In genomic region chr22:29821790-29822130, GRCh38 we compare ENCODE assay signal across 12 cellular contexts. TPM values are rescaled to one million over a fixed set of nuclear protein-coding genes. Genes with fewer than 3 reads are reported as not detected.
A peak's percentile ranks its signal among the peaks of the same experiment; 100 is the strongest.
DNase-seq lines count a peak whose midpoint lies in the region; ATAC-seq, FAIRE-seq and TF ChIP-seq lines count a peak whose summit lies in the region.
"Had no signal": no experiment of that assay in that cellular context is flagged by ENCODE, and none has a peak within 500 bp of the region (broad histone marks: within the 10 kb centered on the region; RNA-seq: fewer than 3 reads in every experiment).

No MANE protein-coding gene starts in this region.

- H3K9ac ChIP-seq in HCT116 (ENCODE audit: low read length) (no peak overlapping the region), GM12878 (ENCODE audit: control insufficient read depth, insufficient read depth, low read length) (no peak overlapping the region)
- H3K9ac ChIP-seq: BLaER1, KMS-11 had no signal

- H2AFZ ChIP-seq in ACC112 (ENCODE audit: low read length, unreplicated experiment) (no peak overlapping the region), HCT116 (ENCODE audit: low read depth, low read length, poor library complexity, severe bottlenecking) (no peak overlapping the region), GM12878 (ENCODE audit: control insufficient read depth, low read depth, low read length) (no peak overlapping the region), osteoblast (ENCODE audit: low read length) (no peak overlapping the region)

- no peak for TF ChIP-seq POLR2A in HCT116 (IDR thresholded peaks at IDR 0.05; ENCODE audit: borderline replicate concordance, extremely low read depth, insufficient read depth, insufficient read length)
- no peak for TF ChIP-seq POLR2A in GM12878 (IDR thresholded peaks at IDR 0.05; ENCODE audit: low read depth, low read length)
- TF ChIP-seq POLR2A in sigmoid colon (IDR thresholded peaks at IDR 0.05), result no peak

- BruUV-seq in HCT116 (replicated peaks; lab: Mats Ljungman, UMichigan) (no TSS peak), GM12878 (replicated peaks; lab: Mats Ljungman, UMichigan) (no TSS peak)

- TF ChIP-seq EP300 in GM12878 (IDR thresholded peaks at IDR 0.05; ENCODE audit: borderline replicate concordance in 1 of 2, control insufficient read depth in 1 of 2, low read depth in 2 of 2, low read length in 2 of 2) (no peak), sigmoid colon (IDR thresholded peaks at IDR 0.05) (no peak)

- H3K4me2 ChIP-seq in HCT116 (ENCODE audit: low read length), result 0 out of 2 replicates have a peak overlapping the region, but pooled peaks have one; percentile 25
- 0 out of 2 replicates have a peak overlapping the region, but pooled peaks have one; percentile 15 for H3K4me2 ChIP-seq in GM12878 (ENCODE audit: control insufficient read depth, insufficient read depth)
- no peak overlapping the region for H3K4me2 ChIP-seq in osteoblast (ENCODE audit: insufficient read depth, low read length)
- H3K4me2 ChIP-seq: BLaER1, KMS-11 had no signal

- H3K4me3 ChIP-seq in ACC112 (ENCODE audit: low read depth, low read length), result no peak overlapping the region
- H3K4me3 ChIP-seq in HCT116 (replicated peaks in 1 of 2; ENCODE audit: low read depth in 1 of 2, low read length in 2 of 2), result no peak overlapping the region
- H3K4me3 ChIP-seq in GM12878, result no peak overlapping the region
- H3K4me3 ChIP-seq in osteoblast (ENCODE audit: insufficient read depth, low read length), result no peak overlapping the region
- no peak overlapping the region for H3K4me3 ChIP-seq in sigmoid colon
- H3K4me3 ChIP-seq in foreskin fibroblast (ENCODE audit: low read depth in 1 of 2, low read length in 2 of 2), result no peak overlapping the region
- H3K4me3 ChIP-seq: BLaER1 had no signal

- WGBS in GM12878 (ENCODE audit: insufficient coverage, insufficient replicate concordance, low lambda C conversion rate, missing lambda C conversion rate), result 91% methylated on average over 2 of the region's 2 CpGs
- 94 to 96% methylated on average over 2 of the region's 2 CpGs for WGBS in sigmoid colon, 2 donors

- in situ Hi-C loops in GM12878 (cut with MboI), result no loop called here

- ATAC-seq in HCT116, result no peak
- no peak for ATAC-seq in GM12878
- ATAC-seq in HG02623 (IDR thresholded peaks at IDR 0.05; ENCODE audit: unreplicated experiment), result no peak

- H3K79me2 ChIP-seq in ACC112 (ENCODE audit: control insufficient read depth, insufficient read depth, low read length, unreplicated experiment), result no peaks in the 10 kb centered on the region
- no peaks in the 10 kb centered on the region for H3K79me2 ChIP-seq in HCT116 (ENCODE audit: insufficient read depth, low read length)
- no peaks in the 10 kb centered on the region for H3K79me2 ChIP-seq in GM12878 (ENCODE audit: control insufficient read depth, insufficient read depth, low read length)
- no peaks in the 10 kb centered on the region for H3K79me2 ChIP-seq in osteoblast (ENCODE audit: insufficient read depth, low read length)

- H3K27me3 ChIP-seq in ACC112 (ENCODE audit: insufficient read depth, low read length), result no peaks in the 10 kb centered on the region
- H3K27me3 ChIP-seq in HCT116 (ENCODE audit: insufficient read depth, low read length), result no peaks in the 10 kb centered on the region
- H3K27me3 ChIP-seq in GM12878 (replicated peaks in 1 of 2; ENCODE audit: control insufficient read depth in 2 of 2, insufficient read depth in 2 of 2, low read length in 1 of 2), result no peaks in the 10 kb centered on the region
- H3K27me3 ChIP-seq in osteoblast (ENCODE audit: insufficient read depth, low read length), result no peaks in the 10 kb centered on the region
- no peaks in the 10 kb centered on the region for H3K27me3 ChIP-seq in sigmoid colon
- H3K27me3 ChIP-seq: BLaER1 had no signal

- intact Hi-C loops in HCT116 (cut with micrococcal nuclease) (no loop called here), GM12878 (cut with micrococcal nuclease; ENCODE audit: unreplicated experiment) (loop anchor here (5.0 kb wide), 1 partner anchor 186 kb away; no protein-coding TSS in a partner anchor), sigmoid colon (cut with DNase I) (no loop called here)

- no peak for TF ChIP-seq RAD21 in HCT116 (IDR thresholded peaks at IDR 0.05; ENCODE audit: low read depth)
- no peak for TF ChIP-seq RAD21 in GM12878 (IDR thresholded peaks at IDR 0.05; ENCODE audit: insufficient read depth, low read depth, low read length)

- DNase-seq in HCT116 (ENCODE audit: low read depth, low spot score) (no peak), GM12878 (ENCODE audit: low read depth, low spot score) (no peak), osteoblast (ENCODE audit: insufficient read length, low spot score, missing footprints) (no peak), sigmoid colon (no peak), RPMI8226 (no peak), foreskin fibroblast (no peak)
- DNase-seq: cortex of kidney, T-helper 9 cell had no signal

- no peaks in the 10 kb centered on the region for H3K9me3 ChIP-seq in HCT116 (ENCODE audit: control insufficient read depth in 1 of 2, insufficient read depth in 1 of 2, low read depth in 1 of 2, low read length in 2 of 2)
- no peaks in the 10 kb centered on the region for H3K9me3 ChIP-seq in GM12878 (replicated peaks; ENCODE audit: control insufficient read depth, insufficient read depth, low read length)
- no peaks in the 10 kb centered on the region for H3K9me3 ChIP-seq in osteoblast (ENCODE audit: low read depth, low read length)
- no peaks in the 10 kb centered on the region for H3K9me3 ChIP-seq in sigmoid colon
- H3K9me3 ChIP-seq: BLaER1 had no signal

- peak overlapping the region; percentile 64 for H3K27ac ChIP-seq in ACC112 (ENCODE audit: low read depth, low read length)
- H3K27ac ChIP-seq in HCT116 (ENCODE audit: low read depth, low read length), result no peak overlapping the region
- H3K27ac ChIP-seq in GM12878 (ENCODE audit: control insufficient read depth, insufficient read depth), result no peak overlapping the region; the same call in 1 of the 2 replicates
- peak overlapping the region; percentile 34 for H3K27ac ChIP-seq in osteoblast (ENCODE audit: low read depth, low read length)
- no peak overlapping the region for H3K27ac ChIP-seq in sigmoid colon
- H3K27ac ChIP-seq: BLaER1, KMS-11 had no signal

- no peak for TF ChIP-seq CTCF in HCT116 (IDR thresholded peaks at IDR 0.05 in 2 of 3, conservative IDR thresholded peaks at IDR 0.05 in 1 of 3; ENCODE audit: borderline replicate concordance in 1 of 3, insufficient read depth in 1 of 3, low read depth in 2 of 3, low read length in 2 of 3)
- no peak for TF ChIP-seq CTCF in GM12878 (IDR thresholded peaks at IDR 0.05 in 2 of 3, conservative IDR thresholded peaks at IDR 0.05 in 1 of 3; ENCODE audit: control insufficient read depth in 2 of 3, extremely low read depth in 1 of 3, insufficient read depth in 1 of 3, low read depth in 3 of 3, low read length in 3 of 3)
- TF ChIP-seq CTCF in osteoblast (IDR thresholded peaks at IDR 0.05; ENCODE audit: extremely low read depth, low read depth, low read length), result no peak
- TF ChIP-seq CTCF in sigmoid colon (IDR thresholded peaks at IDR 0.05), result no peak
- TF ChIP-seq CTCF in foreskin fibroblast (IDR thresholded peaks at IDR 0.05; ENCODE audit: low read depth, low read length), result no peak

- CTCF ChIA-PET in HCT116 (lab: Charles Lee) (interaction anchor here (1.1 kb wide), 1 partner anchor 184 kb away, joined by 5 read pairs; no protein-coding TSS in a partner anchor), GM12878 (lab: Yijun Ruan, JAX) (interaction anchor here (0.9 kb wide), 1 partner anchor 94 kb away, joined by 3 read pairs; no protein-coding TSS in a partner anchor)

- SMC1A ChIA-PET in GM12878 (lab: Charles Lee; ENCODE audit: uncharacterized antibody, unreplicated experiment), result interaction anchor here (0.6 to 1.7 kb wide), 6 partner anchors 9 to 534 kb away, joined by 3 to 11 read pairs (median 4); partner anchors contain the start of gene ASCC2

- POLR2A ChIA-PET in HCT116 (lab: Charles Lee) (interaction anchor here (0.8 kb wide), 1 partner anchor 9 kb away, joined by 4 read pairs; no protein-coding TSS in a partner anchor), GM12878 (lab: Charles Lee) (interaction anchor here (0.8 to 1.5 kb wide), 5 partner anchors 10 to 158 kb away, joined by 3 to 7 read pairs (median 5); partner anchors contain the start of gene ASCC2)

- H4K20me1 ChIP-seq in HCT116 (ENCODE audit: insufficient read depth) (peaks cover 3% of the 10 kb centered on the region; the same call in 1 of the 2 replicates), GM12878 (ENCODE audit: control insufficient read depth, insufficient read depth) (no peaks in the 10 kb centered on the region), osteoblast (ENCODE audit: insufficient read depth, low read length) (peaks cover 13% of the 10 kb centered on the region)
- H4K20me1 ChIP-seq: BLaER1 had no signal

- peaks cover 16% of the 10 kb centered on the region for H3K4me1 ChIP-seq in ACC112 (ENCODE audit: control insufficient read depth, insufficient read depth, low read length, unreplicated experiment)
- peaks cover 0 to 17% of the 10 kb centered on the region in 2 experiments; a peak in 2 of 4 replicates for H3K4me1 ChIP-seq in HCT116 (ENCODE audit: control insufficient read depth in 1 of 2, insufficient read depth in 2 of 2, low read length in 2 of 2)
- peaks cover 7% of the 10 kb centered on the region; the same call in 1 of the 2 replicates for H3K4me1 ChIP-seq in GM12878 (ENCODE audit: control insufficient read depth, insufficient read depth, low read length)
- H3K4me1 ChIP-seq in osteoblast (ENCODE audit: insufficient read depth, low read length), result peaks cover 14% of the 10 kb centered on the region
- peaks cover 0 to 4% (median 0%) of the 10 kb centered on the region in 4 donors for H3K4me1 ChIP-seq in sigmoid colon
- H3K4me1 ChIP-seq: BLaER1 had no signal

- H3K36me3 ChIP-seq in ACC112 (ENCODE audit: insufficient read depth, low read length) (peaks cover 5% of the 10 kb centered on the region; the same call in 1 of the 2 replicates), HCT116 (ENCODE audit: control insufficient read depth in 1 of 2, insufficient read depth in 2 of 2, low read length in 2 of 2) (peaks cover 15 to 18% of the 10 kb centered on the region in 2 experiments; a peak in 3 of 4 replicates), GM12878 (ENCODE audit: control insufficient read depth in 2 of 2, insufficient read depth in 2 of 2, low read length in 1 of 2) (peaks cover 10 to 38% of the 10 kb centered on the region in 2 experiments), osteoblast (ENCODE audit: insufficient read depth, low read length) (peaks cover 58% of the 10 kb centered on the region), sigmoid colon (peaks cover 4 to 87% (median 34%) of the 10 kb centered on the region in 4 donors)

- RAD21 ChIA-PET in HCT116 (lab: Charles Lee; ENCODE audit: low non-redundant PET in 1 of 2, low total read pairs in 2 of 2, uncharacterized antibody in 2 of 2, unreplicated experiment in 2 of 2), result no interaction called here
- RAD21 ChIA-PET in GM12878 (lab: Charles Lee; ENCODE audit: unreplicated experiment), result interaction anchor here (1.2 to 1.7 kb wide), 3 partner anchors 16 to 183 kb away, joined by 4 to 9 read pairs (median 4); partner anchors contain the start of gene ASCC2

- no peak for FAIRE-seq in GM12878 (lab: Jason Lieb, UNC)

- H3K9me2 ChIP-seq in HCT116 (ENCODE audit: insufficient read depth), result no peaks in the 10 kb centered on the region

RNA-seq across cellular contexts. Expression of gene ASCC2, which starts 16.3 kb away (rescaled TPM):
- total RNA-seq in HCT116 (2021; ENCODE audit: unreplicated experiment) (68.6 TPM), GM12878 (2014; rRNA removed) (37.4 and 47.0 TPM in 2 replicates), GM12878 (2014; rRNA removed; fragmentation: Illumina TruSeq; extraction: Trizol) (38.3 and 39.1 TPM in 2 replicates), GM12878 (2021) (62.1 and 67.9 TPM in 2 replicates), osteoblast (21.0 and 28.3 TPM in 2 replicates), sigmoid colon (10 to 100 TPM; 15.0 to 37.7 (median 20.5) TPM)
- polyA plus RNA-seq in HCT116 (2012), result 61.7 and 63.2 TPM in 2 replicates
- 109 and 129 TPM in 2 replicates for total RNA-seq in GM12878 (2013; cell fraction: nucleolus; rRNA removed)
- 30.0 TPM for polyA plus RNA-seq in GM12878 (2011; ENCODE audit: low read depth)
- polyA plus RNA-seq in GM12878 (2011; rRNA removed) (27.1 and 53.0 TPM in 2 replicates), GM12878 (2014; fragmentation: Illumina TruSeq; extraction: Trizol) (51.0 and 60.1 TPM in 2 replicates), GM12878 (2014; fragmentation: Nextera tagmentation; extraction: Ambion mirVana) (1 to 10 TPM; 5.3 to 6.4 TPM), GM12878 (2014; rRNA removed) (60.7 and 61.9 TPM in 2 replicates), GM12878 (2016; fragmentation: Nextera tagmentation; extraction: Ambion mirVana) (10 to 100 TPM; 89.0 to 91.4 TPM), sigmoid colon (10 to 100 TPM; 47.4 to 51.0 (median 48.0) TPM)
- polyA plus RNA-seq in GM12878 (2011; cell fraction: cytosol; rRNA removed), result 60.6 and 63.1 TPM in 2 replicates
- polyA plus RNA-seq in GM12878 (2011; cell fraction: nucleus; rRNA removed), result 87.3 and 103 TPM in 2 replicates
- polyA plus RNA-seq in GM12878 (2012), result 42.4 and 48.3 TPM in 2 replicates
- polyA minus RNA-seq in GM12878 (2011; rRNA and poly(A)+ RNA removed), result 63.0 and 100 TPM in 2 replicates
- polyA minus RNA-seq in GM12878 (2011; cell fraction: cytosol; rRNA and poly(A)+ RNA removed), result 22.6 and 28.3 TPM in 2 replicates
- polyA minus RNA-seq in GM12878 (2011; cell fraction: nucleus; rRNA and poly(A)+ RNA removed), result 49.1 and 96.4 TPM in 2 replicates

RNA-seq across cellular contexts. Expression of gene UQCR10, which starts 54.6 kb away (rescaled TPM):
- total RNA-seq in HCT116 (2021; ENCODE audit: unreplicated experiment), result 119 TPM
- polyA plus RNA-seq in HCT116 (2012), result 184 and 198 TPM in 2 replicates
- total RNA-seq in GM12878 (2013; cell fraction: nucleolus; rRNA removed), result 12.0 and 13.8 TPM in 2 replicates
- 197 and 199 TPM in 2 replicates for total RNA-seq in GM12878 (2014; rRNA removed)
- 219 and 220 TPM in 2 replicates for total RNA-seq in GM12878 (2014; rRNA removed; fragmentation: Illumina TruSeq; extraction: Trizol)
- 134 and 144 TPM in 2 replicates for total RNA-seq in GM12878 (2021)
- polyA plus RNA-seq in GM12878 (2011; ENCODE audit: low read depth), result 209 TPM
- 109 and 208 TPM in 2 replicates for polyA plus RNA-seq in GM12878 (2011; rRNA removed)
- polyA plus RNA-seq in GM12878 (2011; cell fraction: cytosol; rRNA removed), result 231 and 307 TPM in 2 replicates
- 103 and 164 TPM in 2 replicates for polyA plus RNA-seq in GM12878 (2011; cell fraction: nucleus; rRNA removed)
- polyA plus RNA-seq in GM12878 (2012), result 140 and 165 TPM in 2 replicates
- polyA plus RNA-seq in GM12878 (2014; fragmentation: Illumina TruSeq; extraction: Trizol), result 46.6 and 160 TPM in 2 replicates
- 1,000 to 10,000 TPM in 1 of 2 experiments, 100 to 1,000 TPM in 1; 947 to 1,021 TPM for polyA plus RNA-seq in GM12878 (2014; fragmentation: Nextera tagmentation; extraction: Ambion mirVana)
- polyA plus RNA-seq in GM12878 (2014; rRNA removed), result 177 and 220 TPM in 2 replicates
- polyA plus RNA-seq in GM12878 (2016; fragmentation: Nextera tagmentation; extraction: Ambion mirVana), result 100 to 1,000 TPM; 538 to 555 TPM
- 72.2 and 98.5 TPM in 2 replicates for polyA minus RNA-seq in GM12878 (2011; rRNA and poly(A)+ RNA removed)
- polyA minus RNA-seq in GM12878 (2011; cell fraction: cytosol; rRNA and poly(A)+ RNA removed), result 54.5 and 54.7 TPM in 2 replicates
- polyA minus RNA-seq in GM12878 (2011; cell fraction: nucleus; rRNA and poly(A)+ RNA removed), result 41.2 and 69.8 TPM in 2 replicates
- total RNA-seq in osteoblast, result 43.0 and 52.1 TPM in 2 replicates
- 10 to 100 TPM; 37.9 to 84.5 (median 60.0) TPM for total RNA-seq in sigmoid colon
- 100 to 1,000 TPM; 241 to 555 (median 462) TPM for polyA plus RNA-seq in sigmoid colon

RNA-seq across cellular contexts. Expression of gene ZMAT5, which starts 55.0 kb away (rescaled TPM):
- total RNA-seq in HCT116 (2021; ENCODE audit: unreplicated experiment), result 16.0 TPM
- 18.2 and 20.0 TPM in 2 replicates for polyA plus RNA-seq in HCT116 (2012)
- 6.0 and 6.6 TPM in 2 replicates for total RNA-seq in GM12878 (2013; cell fraction: nucleolus; rRNA removed)
- 25.4 and 28.7 TPM in 2 replicates for total RNA-seq in GM12878 (2014; rRNA removed)
- total RNA-seq in GM12878 (2014; rRNA removed; fragmentation: Illumina TruSeq; extraction: Trizol), result 15.3 and 17.3 TPM in 2 replicates
- 23.1 and 25.7 TPM in 2 replicates for total RNA-seq in GM12878 (2021)
- 10.5 TPM for polyA plus RNA-seq in GM12878 (2011; ENCODE audit: low read depth)
- 11.2 and 20.8 TPM in 2 replicates for polyA plus RNA-seq in GM12878 (2011; rRNA removed)
- polyA plus RNA-seq in GM12878 (2011; cell fraction: cytosol; rRNA removed), result 31.4 and 33.6 TPM in 2 replicates
- 19.9 and 22.5 TPM in 2 replicates for polyA plus RNA-seq in GM12878 (2011; cell fraction: nucleus; rRNA removed)
- polyA plus RNA-seq in GM12878 (2012), result 16.5 and 20.3 TPM in 2 replicates
- 5.7 and 15.6 TPM in 2 replicates for polyA plus RNA-seq in GM12878 (2014; fragmentation: Illumina TruSeq; extraction: Trizol)
- 10 to 100 TPM in 1 of 2 experiments, 1 to 10 TPM in 1; 2.3 to 10.4 TPM for polyA plus RNA-seq in GM12878 (2014; fragmentation: Nextera tagmentation; extraction: Ambion mirVana)
- polyA plus RNA-seq in GM12878 (2014; rRNA removed), result 30.7 and 32.0 TPM in 2 replicates
- polyA plus RNA-seq in GM12878 (2016; fragmentation: Nextera tagmentation; extraction: Ambion mirVana), result 10 to 100 TPM; 38.1 to 43.0 TPM
- polyA minus RNA-seq in GM12878 (2011; rRNA and poly(A)+ RNA removed), result 5.6 and 9.8 TPM in 2 replicates
- 2.9 and 5.4 TPM in 2 replicates for polyA minus RNA-seq in GM12878 (2011; cell fraction: cytosol; rRNA and poly(A)+ RNA removed)
- 3.0 and 3.3 TPM in 2 replicates for polyA minus RNA-seq in GM12878 (2011; cell fraction: nucleus; rRNA and poly(A)+ RNA removed)
- total RNA-seq in osteoblast, result 13.0 and 15.6 TPM in 2 replicates
- total RNA-seq in sigmoid colon, result 10 to 100 TPM; 24.6 to 33.7 (median 30.4) TPM
- polyA plus RNA-seq in sigmoid colon, result 10 to 100 TPM; 13.2 to 16.1 (median 15.5) TPM

Comparison
In these comparisons a context has a peak if more than half of its experiments do, and no peak if none do; other contexts are left out.
1. H3K27ac ChIP-seq: peak in ACC112 (single experiment) and osteoblast (single experiment); none in HCT116 (single experiment), GM12878 (single experiment) and sigmoid colon (0 of 4).